15 cellular contexts compared by ENCODE assay signal in genomic region chr11:129451524-129451923, GRCh38.
"Had no signal": no experiment of that assay in that cellular context is flagged by ENCODE, and none has a peak within 500 bp of the region (broad histone marks: within the 10 kb centered on the region; RNA-seq: fewer than 3 reads in every experiment).

No MANE protein-coding gene starts in this region.

- H3K27me3 ChIP-seq: ascending aorta, colonic mucosa had no signal

- H3K27ac ChIP-seq: ascending aorta, colonic mucosa, psoas muscle, thoracic aorta, WERI-Rb-1 had no signal

- DNase-seq: activated CD4-positive, alpha-beta T cell treated with anti-CD3 and anti-CD28 coated beads for 4 hours; activated CD8-positive, alpha-beta T cell treated with anti-CD3 and anti-CD28 coated beads, Interleukin-2, amount 10 ng/mL, durations not matched to agents 7 days and 5 days; activated naive CD4-positive, alpha-beta T cell treated with Interleukin-2 at 50 U/mL for 16 hours; activated naive CD8-positive, alpha-beta T cell treated with anti-CD3 and anti-CD28 coated beads, Interleukin-2, amount 50 U/mL, for 24 hours; caudate nucleus; colonic mucosa; natural killer cell; nucleus accumbens; psoas muscle; stimulated activated CD4-positive, alpha-beta T cell treated with anti-CD3 and anti-CD28 coated beads, Interleukin-4, amount 100 ng/mL, for 1 hour; stimulated activated CD8-positive, alpha-beta memory T cell treated with anti-CD3 and anti-CD28 coated beads, Interleukin-4, amount 100 ng/mL, for 48 hours; T-helper 1 cell; WERI-Rb-1 had no signal

- ATAC-seq: activated CD8-positive, alpha-beta T cell treated with anti-CD3 and anti-CD28 coated beads, Interleukin-2, amount 10 ng/mL, durations not matched to agents 7 days and 5 days; activated naive CD8-positive, alpha-beta T cell treated with anti-CD3 and anti-CD28 coated beads, Interleukin-2, amount 50 U/mL, for 24 hours; natural killer cell; psoas muscle had no signal

- H3K4me1 ChIP-seq: ascending aorta, colonic mucosa, psoas muscle had no signal

- H3K36me3 ChIP-seq: ascending aorta, colonic mucosa, thoracic aorta, WERI-Rb-1 had no signal

- H3K9me3 ChIP-seq: colonic mucosa, psoas muscle, thoracic aorta had no signal

- H3K4me3 ChIP-seq: ascending aorta, colonic mucosa, psoas muscle, thoracic aorta had no signal
